In the genomic region with DNA sequence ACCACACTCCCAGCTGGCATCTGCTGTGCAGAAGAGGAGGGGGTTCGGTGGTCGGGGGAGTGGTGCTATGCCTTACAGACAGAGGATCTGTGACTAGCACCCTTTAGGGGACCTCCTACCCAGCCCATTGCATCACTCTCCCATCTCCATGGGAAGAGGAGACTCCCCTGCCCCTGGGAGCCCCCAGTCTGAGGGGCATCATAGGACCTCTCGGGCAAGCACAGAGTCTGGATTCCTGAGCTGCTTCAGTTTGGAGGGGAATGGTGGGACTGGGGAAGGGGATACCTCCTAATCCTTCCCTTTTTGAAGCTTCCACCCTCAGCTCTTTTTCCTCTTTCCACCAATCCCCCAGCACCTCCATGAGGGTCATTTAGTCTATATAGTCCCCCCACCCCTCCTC, we compare ENCODE assay signal across 31 cellular contexts. TPM values are rescaled to one million over a fixed set of nuclear protein-coding genes. Genes with fewer than 3 reads are reported as not detected.
"Had no signal": no experiment of that assay in that cellular context is flagged by ENCODE, and none has a peak within 500 bp of the region (broad histone marks: within the 10 kb centered on the region; RNA-seq: fewer than 3 reads in every experiment).

No MANE protein-coding gene starts in this region.

- H3K9me3 ChIP-seq: colonic mucosa, esophagus squamous epithelium, gastrocnemius medialis, heart left ventricle, left lung, lower lobe of right lung, mucosa of descending colon had no signal

- ATAC-seq: effector memory CD8-positive, alpha-beta T cell; esophagus mucosa; gastrocnemius medialis; heart left ventricle; left cardiac atrium; left lung; left ventricle myocardium superior; lower lobe of right lung; mucosa of descending colon had no signal

- H3K9me3 Mint-ChIP-seq: dendritic cell treated with granulocyte-macrophage colony-stimulating factor and Interleukin-4, amounts not matched to agents 40 ng/mL and 50 ng/mL, for 4 days; effector memory CD8-positive, alpha-beta T cell; endodermal cell; mesothelial cell of epicardium; naive B cell had no signal

- H3K27ac ChIP-seq: colonic mucosa, epithelial cell of prostate, esophagus squamous epithelium, gastrocnemius medialis, heart left ventricle, hepatocyte, left lung, lower lobe of right lung had no signal

- DNase-seq: colonic mucosa; cortex of kidney; effector CD8-positive, alpha-beta T cell; effector memory CD8-positive, alpha-beta T cell; endodermal cell; erythroblast; esophagus squamous epithelium; foreskin fibroblast; foreskin melanocyte; gastrocnemius medialis; heart left ventricle; hypothalamus; left cardiac atrium; left lung; left ventricle myocardium superior; lower lobe of right lung; mesenchymal stem cell; mucosa of descending colon; naive B cell had no signal

- H3K36me3 ChIP-seq: colonic mucosa, esophagus squamous epithelium, gastrocnemius medialis, heart left ventricle, left lung, lower lobe of right lung had no signal

- H2AFZ ChIP-seq: hepatocyte had no signal

- H3K4me3 ChIP-seq: colonic mucosa, esophagus squamous epithelium, gastrocnemius medialis, heart left ventricle, hepatocyte, left lung, lower lobe of right lung, mucosa of descending colon had no signal

- H3K36me3 Mint-ChIP-seq: mesothelial cell of epicardium, naive B cell had no signal

- H3K4me2 ChIP-seq: hepatocyte had no signal

- H3K27ac Mint-ChIP-seq: dendritic cell treated with granulocyte-macrophage colony-stimulating factor and Interleukin-4, amounts not matched to agents 40 ng/mL and 50 ng/mL, for 4 days; endodermal cell; mesothelial cell of epicardium; naive B cell had no signal

- H3K4me3 Mint-ChIP-seq: dendritic cell treated with granulocyte-macrophage colony-stimulating factor and Interleukin-4, amounts not matched to agents 40 ng/mL and 50 ng/mL, for 4 days; mesothelial cell of epicardium had no signal

RNA-seq across cellular contexts. Expression of a gene that starts 1.4 kb away (rescaled TPM):
- total RNA-seq: colonic mucosa, dermis microvascular lymphatic vessel endothelial cell, esophagus mucosa, esophagus squamous epithelium, gastrocnemius medialis, glomerular endothelial cell, hepatocyte, kidney epithelial cell, left lung, lower leg skin, lower lobe of right lung, lung microvascular endothelial cell had no signal
- polyA plus RNA-seq: hepatocyte, keratinocyte had no signal

RNA-seq across cellular contexts. Expression of a gene that starts 3.1 kb away (rescaled TPM):
- total RNA-seq: dermis microvascular lymphatic vessel endothelial cell, kidney epithelial cell, lung microvascular endothelial cell had no signal
- polyA plus RNA-seq: hepatocyte had no signal

RNA-seq across cellular contexts. Expression of a gene that starts 40.9 kb away (rescaled TPM):
- total RNA-seq: lung microvascular endothelial cell, myocyte had no signal
